Comparison of ENCODE assay signal across 1 cellular context in the genomic region with DNA sequence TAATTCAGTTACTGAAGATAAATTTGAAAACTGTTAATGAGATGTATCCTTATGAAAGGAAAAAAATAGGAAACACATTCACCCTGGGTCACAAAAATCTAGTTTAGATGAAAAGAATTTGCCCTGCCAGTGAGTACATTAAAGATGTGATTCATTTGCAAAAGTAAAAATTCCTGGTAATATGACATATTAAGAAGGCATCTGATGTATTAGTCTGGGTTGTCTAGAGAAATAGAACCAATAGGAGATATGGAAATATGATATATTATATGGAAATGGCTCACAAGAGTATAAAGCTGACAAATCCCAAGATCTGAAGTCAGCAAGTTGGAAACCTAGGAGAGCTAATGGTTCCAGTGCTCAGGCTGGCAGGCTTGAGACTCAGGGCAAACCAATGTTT.
TF ChIP-seq lines count a peak whose summit lies in the region.

No MANE protein-coding gene starts in this region.

TF ChIP-seq in IMR-90, 13 proteins besides CTCF, POLR2A, EP300 and RAD21:
- no peak for TF ChIP-seq NFE2L2 (IDR thresholded peaks at IDR 0.05; ENCODE audit: low read depth, low read length)
- no peak for TF ChIP-seq BHLHE40 (IDR thresholded peaks at IDR 0.05; ENCODE audit: low read depth, low read length)
- no peak for TF ChIP-seq MAZ (IDR thresholded peaks at IDR 0.05; ENCODE audit: borderline replicate concordance, low read depth, low read length)
- TF ChIP-seq, protein P1, sequence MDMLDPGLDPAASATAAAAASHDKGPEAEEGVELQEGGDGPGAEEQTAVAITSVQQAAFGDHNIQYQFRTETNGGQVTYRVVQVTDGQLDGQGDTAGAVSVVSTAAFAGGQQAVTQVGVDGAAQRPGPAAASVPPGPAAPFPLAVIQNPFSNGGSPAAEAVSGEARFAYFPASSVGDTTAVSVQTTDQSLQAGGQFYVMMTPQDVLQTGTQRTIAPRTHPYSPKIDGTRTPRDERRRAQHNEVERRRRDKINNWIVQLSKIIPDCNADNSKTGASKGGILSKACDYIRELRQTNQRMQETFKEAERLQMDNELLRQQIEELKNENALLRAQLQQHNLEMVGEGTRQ (IDR thresholded peaks at IDR 0.05; ENCODE audit: low read depth, low read length), result no peak
- no peak for TF ChIP-seq RFX5 (IDR thresholded peaks at IDR 0.05; ENCODE audit: low read depth, low read length)
- TF ChIP-seq CHD1 (IDR thresholded peaks at IDR 0.05; ENCODE audit: low read depth, low read length), result no peak
- TF ChIP-seq FOS (IDR thresholded peaks at IDR 0.05; ENCODE audit: low read depth, low read length), result no peak
- TF ChIP-seq MXI1 (IDR thresholded peaks at IDR 0.05; ENCODE audit: borderline replicate concordance, low read depth, low read length), result no peak
- no peak for TF ChIP-seq RCOR1 (IDR thresholded peaks at IDR 0.05; ENCODE audit: insufficient replicate concordance, low read length)
- TF ChIP-seq SMC3 (IDR thresholded peaks at IDR 0.05; ENCODE audit: low read depth, low read length), result no peak
- no peak for TF ChIP-seq MAFK (IDR thresholded peaks at IDR 0.05; ENCODE audit: low read depth, low read length)
- TF ChIP-seq, protein P2, sequence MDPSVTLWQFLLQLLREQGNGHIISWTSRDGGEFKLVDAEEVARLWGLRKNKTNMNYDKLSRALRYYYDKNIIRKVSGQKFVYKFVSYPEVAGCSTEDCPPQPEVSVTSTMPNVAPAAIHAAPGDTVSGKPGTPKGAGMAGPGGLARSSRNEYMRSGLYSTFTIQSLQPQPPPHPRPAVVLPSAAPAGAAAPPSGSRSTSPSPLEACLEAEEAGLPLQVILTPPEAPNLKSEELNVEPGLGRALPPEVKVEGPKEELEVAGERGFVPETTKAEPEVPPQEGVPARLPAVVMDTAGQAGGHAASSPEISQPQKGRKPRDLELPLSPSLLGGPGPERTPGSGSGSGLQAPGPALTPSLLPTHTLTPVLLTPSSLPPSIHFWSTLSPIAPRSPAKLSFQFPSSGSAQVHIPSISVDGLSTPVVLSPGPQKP (IDR thresholded peaks at IDR 0.05; ENCODE audit: borderline replicate concordance, low read depth, low read length), result no peak
- no peak for TF ChIP-seq CEBPB (IDR thresholded peaks at IDR 0.05; ENCODE audit: low read depth, low read length)
